8 cellular contexts compared by ENCODE assay signal in genomic region chr13:44577236-44578063, GRCh38.
DNase-seq lines count a peak whose midpoint lies in the region; ATAC-seq lines count a peak whose summit lies in the region.

No MANE protein-coding gene starts in this region.

- ATAC-seq in HG03439 (IDR thresholded peaks at IDR 0.05; ENCODE audit: unreplicated experiment): peak; percentile 61

- DNase-seq in Ammon's horn (ENCODE audit: low spot score) (peak; percentile 95), GM19238 (ENCODE audit: insufficient read length, low spot score) (peak; percentile 82), NCI-H510A treated with DMSO at 0.1 percent for 48 hours (lab: John Stamatoyannopoulos, UW) (peak; percentile 41)
- DNase-seq in activated CD4-positive, alpha-beta T cell treated with anti-CD3 and anti-CD28 coated beads for 4 hours: peak; percentile 94 to 98
- peak; percentile 82 to 97 (median 94) for DNase-seq in stimulated activated CD4-positive, alpha-beta T cell treated with anti-CD3 and anti-CD28 coated beads, Interleukin-1b, Interleukin-23, amount 100 ng/mL, for 24 hours (ENCODE audit: low read depth in 4 of 4, low spot score in 1 of 4)

- H3K27ac ChIP-seq in cingulate gyrus (ENCODE audit: low read depth, low read length) (peak overlapping the region; percentile 94), layer of hippocampus (ENCODE audit: low read depth, low read length) (peak overlapping the region; percentile 94)

- H3K27me3 ChIP-seq in layer of hippocampus (ENCODE audit: control insufficient read depth, insufficient read depth, low read length): no peaks in the 10 kb centered on the region

Comparison
In these comparisons a context has a peak if more than half of its experiments do, and no peak if none do; other contexts are left out.
1. Peak in every context shown above with its lines: DNase-seq, ATAC-seq and H3K27ac ChIP-seq.
2. DNase-seq: peak in every context shown above with its lines; median percentile 96 in activated CD4-positive, alpha-beta T cell treated with anti-CD3 and anti-CD28 coated beads for 4 hours; 95 in Ammon's horn; 94 in stimulated activated CD4-positive, alpha-beta T cell treated with anti-CD3 and anti-CD28 coated beads, Interleukin-1b, Interleukin-23, amount 100 ng/mL, for 24 hours; 82 in GM19238; 41 in NCI-H510A treated with DMSO at 0.1 percent for 48 hours.